ENCODE assay signal across 9 cellular contexts in genomic region chr11:132099692-132100091, GRCh38.
DNase-seq lines count a peak whose midpoint lies in the region; ATAC-seq and TF ChIP-seq lines count a peak whose summit lies in the region.
"Had no signal": no experiment of that assay in that cellular context is flagged by ENCODE, and none has a peak within 500 bp of the region (broad histone marks: within the 10 kb centered on the region; RNA-seq: fewer than 3 reads in every experiment).

No MANE protein-coding gene starts in this region.

- intact Hi-C loops in CD4-positive, alpha-beta memory T cell (cut with micrococcal nuclease) = no loop called here

- peak; percentile 76 for ATAC-seq in HG02798 (IDR thresholded peaks at IDR 0.05; ENCODE audit: poor library complexity, unreplicated experiment)
- ATAC-seq in GM18520 (IDR thresholded peaks at IDR 0.05; ENCODE audit: unreplicated experiment) = no peak

- H3K4me3 ChIP-seq in kidney epithelial cell (ENCODE audit: low read depth, low read length) = no peak overlapping the region
- H3K4me3 ChIP-seq in CD4-positive, alpha-beta memory T cell (ENCODE audit: low read length in 2 of 2) = no peak overlapping the region

- no peaks in the 10 kb centered on the region for H3K27me3 ChIP-seq in kidney epithelial cell (ENCODE audit: control insufficient read depth, insufficient read depth, low read length)
- no peaks in the 10 kb centered on the region for H3K27me3 ChIP-seq in CD4-positive, alpha-beta memory T cell (ENCODE audit: insufficient read depth, low read length)

- no peaks in the 10 kb centered on the region for H3K4me1 Mint-ChIP-seq in CD4-positive, alpha-beta memory T cell

- no peaks in the 10 kb centered on the region for H3K9me3 ChIP-seq in CD4-positive, alpha-beta memory T cell (ENCODE audit: control insufficient read depth in 1 of 2, low read length in 2 of 2)

- peaks cover 0 to 5% (median 0%) of the 10 kb centered on the region in 8 donors for H3K9me3 Mint-ChIP-seq in CD4-positive, alpha-beta memory T cell
- H3K9me3 Mint-ChIP-seq: T-helper 1 cell treated with Interleukin-12 subunit alpha and Interleukin-12 subunit beta and Interleukin-4 antibody, amounts not matched to agents 30 μg/mL and 1 μg/mL, for 36 hours had no signal

- POLR2A ChIA-PET in GM10248 (lab: Yijun Ruan, JAX) = no interaction called here
- POLR2A ChIA-PET in CD4-positive, alpha-beta memory T cell (lab: Charles Lee; ENCODE audit: partially characterized antibody) = no interaction called here

- no peaks in the 10 kb centered on the region for H3K36me3 Mint-ChIP-seq in CD4-positive, alpha-beta memory T cell

- CTCF ChIA-PET in GM10248 (lab: Yijun Ruan, JAX) = interaction anchor here (1.0 kb wide), 1 partner anchor 27 kb away, joined by 5 read pairs; no protein-coding TSS in a partner anchor
- CTCF ChIA-PET in CD4-positive, alpha-beta memory T cell (lab: Charles Lee; ENCODE audit: partially characterized antibody) = no interaction called here

- H3K27ac Mint-ChIP-seq in CD4-positive, alpha-beta memory T cell = no peak overlapping the region
- H3K27ac Mint-ChIP-seq: T-helper 1 cell treated with Interleukin-12 subunit alpha and Interleukin-12 subunit beta and Interleukin-4 antibody, amounts not matched to agents 30 μg/mL and 1 μg/mL, for 36 hours had no signal

- no peaks in the 10 kb centered on the region for H3K36me3 ChIP-seq in kidney epithelial cell (ENCODE audit: control insufficient read depth, insufficient read depth, low read length)
- H3K36me3 ChIP-seq in CD4-positive, alpha-beta memory T cell (ENCODE audit: insufficient read depth, low read length) = no peaks in the 10 kb centered on the region

- H3K4me1 ChIP-seq in CD4-positive, alpha-beta memory T cell (ENCODE audit: insufficient read depth, low read length) = no peaks in the 10 kb centered on the region

- no peak overlapping the region for H3K27ac ChIP-seq in CD4-positive, alpha-beta memory T cell (ENCODE audit: low read depth, low read length)

- no peaks in the 10 kb centered on the region for H3K27me3 Mint-ChIP-seq in CD4-positive, alpha-beta memory T cell

- H3K4me3 Mint-ChIP-seq in CD4-positive, alpha-beta memory T cell = peak overlapping the region in 1 of 8 donors; percentile 6
- H3K4me3 Mint-ChIP-seq: T-helper 1 cell treated with Interleukin-12 subunit alpha and Interleukin-12 subunit beta and Interleukin-4 antibody, amounts not matched to agents 30 μg/mL and 1 μg/mL, for 36 hours had no signal

- peak; percentile 15 for DNase-seq in GM10248 (ENCODE audit: extremely low spot score)
- DNase-seq in SKM-1 treated with dmso at 0.1 percent for 144 hours (lab: John Stamatoyannopoulos, UW; ENCODE audit: unreplicated experiment) = peak; percentile 80
- no peak for DNase-seq in kidney epithelial cell (ENCODE audit: low read depth)
- no peak for DNase-seq in NCI-H510A (lab: John Stamatoyannopoulos, UW)
- DNase-seq in NCI-H748 (lab: John Stamatoyannopoulos, UW; ENCODE audit: unreplicated experiment) = no peak
- no peak for DNase-seq in CD4-positive, alpha-beta memory T cell

- no peak for TF ChIP-seq CTCF in GM10248 (IDR thresholded peaks at IDR 0.05; ENCODE audit: control extremely low read depth, extremely low read depth, low read depth, missing control alignments)
- peak; percentile 47 for TF ChIP-seq CTCF in kidney epithelial cell (IDR thresholded peaks at IDR 0.05; ENCODE audit: insufficient read depth, low read length, poor library complexity, severe bottlenecking)

Comparison
In these comparisons a context has a peak if more than half of its experiments do, and no peak if none do; other contexts are left out.
1. DNase-seq: peak in GM10248 (single experiment) and SKM-1 treated with dmso at 0.1 percent for 144 hours (single experiment); none in kidney epithelial cell (single experiment), NCI-H510A (single experiment), NCI-H748 (single experiment) and CD4-positive, alpha-beta memory T cell (0 of 5).